ENCODE assay signal across 9 cellular contexts in the genomic region with DNA sequence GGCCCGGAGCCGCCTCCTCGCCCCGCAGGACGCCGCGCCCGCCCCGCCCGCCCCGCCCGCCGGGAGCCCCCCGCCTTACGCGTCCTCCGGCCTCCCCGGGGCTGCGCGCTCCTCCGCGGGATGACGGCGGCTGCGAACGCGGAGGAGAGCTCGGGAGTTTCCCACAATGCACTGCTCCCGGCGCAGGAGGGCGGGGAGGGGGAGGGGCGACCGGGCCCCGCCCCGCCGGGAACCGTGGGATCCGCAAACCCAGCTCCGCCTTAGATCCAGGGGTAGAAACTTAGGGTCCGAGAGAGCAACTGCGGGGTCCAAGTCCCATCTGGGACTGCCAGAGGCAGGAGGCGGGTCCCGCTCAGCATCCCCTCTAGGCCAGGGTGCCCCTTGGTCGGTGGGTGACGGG. TPM values are rescaled to one million over a fixed set of nuclear protein-coding genes. Genes with fewer than 3 reads are reported as not detected.
DNase-seq lines count a peak whose midpoint lies in the region; ATAC-seq, FAIRE-seq and TF ChIP-seq lines count a peak whose summit lies in the region.
"Had no signal": no experiment of that assay in that cellular context is flagged by ENCODE, and none has a peak within 500 bp of the region (broad histone marks: within the 10 kb centered on the region; RNA-seq: fewer than 3 reads in every experiment).

A gene (minus strand): TSS at position 140 of the 400 bp plus-strand sequence. CDS start 1,514 bp downstream, outside the sequence.

- H3K4me2 ChIP-seq in H1 (ENCODE audit: insufficient read depth in 1 of 2, low read depth in 2 of 2, low read length in 2 of 2), result peak within 1 kb of the TSS; percentile 46 to 60

- no peaks in the 10 kb centered on the region; the same call in 1 of the 2 replicates for H3K23me2 ChIP-seq in H1 (ENCODE audit: low read depth, low read length)

- H3K4ac ChIP-seq in H1 (replicated peaks; ENCODE audit: insufficient read length, low read depth, low read length), result no peak within 1 kb of the TSS

- H3K56ac ChIP-seq in H1 (replicated peaks; ENCODE audit: insufficient read length, low read depth, low read length), result no peak within 1 kb of the TSS

- ATAC-seq in psoas muscle (peak in 1 of 4 donors; percentile 17), GM19351 (IDR thresholded peaks at IDR 0.05; ENCODE audit: unreplicated experiment) (no peak)

- peaks cover 3% of the 10 kb centered on the region; the same call in 1 of the 2 replicates for H3K79me1 ChIP-seq in H1 (ENCODE audit: low read depth, low read length)

- peak within 1 kb of the TSS; percentile 78; the same call in 1 of the 2 replicates for H2BK5ac ChIP-seq in H1 (ENCODE audit: low read depth, low read length)

- H3K27me3 ChIP-seq in H1 (replicated peaks in 1 of 4; ENCODE audit: control insufficient read depth in 3 of 4, extremely low read depth in 1 of 4, insufficient read depth in 3 of 4, low read length in 3 of 4) (no peaks in the 10 kb centered on the region), psoas muscle (ENCODE audit: insufficient read depth in 3 of 3, low read length in 2 of 3) (peaks cover 0 to 43% (median 15%) of the 10 kb centered on the region in 3 donors)

- no peak within 1 kb of the TSS for H2AK5ac ChIP-seq in H1 (ENCODE audit: low read depth, low read length)

- no peak for TF ChIP-seq POLR2A in H1 (IDR thresholded peaks at IDR 0.05; ENCODE audit: control extremely low read depth in 1 of 2, low read depth in 2 of 2, low read length in 2 of 2)

- no peak within 1 kb of the TSS for H3K9ac ChIP-seq in H1 (replicated peaks in 1 of 4; ENCODE audit: extremely low read depth in 1 of 4, low read depth in 3 of 4, low read length in 3 of 4)

- peak within 1 kb of the TSS; percentile 72; the same call in 1 of the 2 replicates for H2BK15ac ChIP-seq in H1 (ENCODE audit: low read length)

- H3K27ac ChIP-seq in H1 (ENCODE audit: low read depth, low read length), result no peak within 1 kb of the TSS
- no peak within 1 kb of the TSS for H3K27ac ChIP-seq in psoas muscle
- H3K27ac ChIP-seq: C4-2B had no signal

- CTCF ChIA-PET in H1 (lab: Charles Lee; ENCODE audit: partially characterized antibody), result interaction anchor here (0.7 to 1.1 kb wide), 4 partner anchors 13 to 58 kb away, joined by 3 to 4 read pairs (median 3); no protein-coding TSS in a partner anchor

- no peak for TF ChIP-seq RAD21 in H1 (IDR thresholded peaks at IDR 0.05 in 1 of 2, conservative IDR thresholded peaks at IDR 0.05 in 1 of 2; ENCODE audit: low read depth in 2 of 2, low read length in 2 of 2)

- H3K14ac ChIP-seq in H1 (ENCODE audit: insufficient read length), result no peak within 1 kb of the TSS

- H3K4me3 ChIP-seq in H1 (ENCODE audit: extremely low read depth in 1 of 4, insufficient read depth in 2 of 4, low read depth in 3 of 4, low read length in 4 of 4) (peak within 1 kb of the TSS in 2 of 4 experiments; percentile 11 to 44; a peak in 3 of 8 replicates), psoas muscle (no peak within 1 kb of the TSS)

- H3K9me3 ChIP-seq in H1 (ENCODE audit: insufficient read depth in 2 of 2, low read depth in 1 of 2, low read length in 1 of 2) (no peaks in the 10 kb centered on the region), psoas muscle (no peaks in the 10 kb centered on the region)

- H3K18ac ChIP-seq in H1 (ENCODE audit: extremely low read depth, low read length), result peak within 1 kb of the TSS; percentile 32

- in situ Hi-C loops in SK-MEL-5 (cut with HindIII; ENCODE audit: low pct_unique_long_range_greater_than_20kb, low sequenced_read_pairs), result no loop called here

- POLR2A ChIA-PET in H1 (lab: Charles Lee; ENCODE audit: partially characterized antibody), result interaction anchor here (0.9 to 53.0 kb wide), 11 partner anchors 9 to 169 kb away, joined by 3 to 1917 read pairs (median 4); a partner anchor contains a TSS

- DNase-seq in NCI-H1417 (lab: John Stamatoyannopoulos, UW) (peak; percentile 72 to 74 (median 72)), NCI-H1417 treated with DMSO at 0.1 percent for 48 hours (lab: John Stamatoyannopoulos, UW) (no peak), SK-MEL-5 (ENCODE audit: low read depth, low spot score) (peak; percentile 43), H1 (ENCODE audit: low read depth in 1 of 2, low spot score in 2 of 2) (peak in 1 of 2 experiments; percentile 79), psoas muscle (peak; percentile 45 to 62), NCI-H2081 treated with DMSO at 0.1 percent for 48 hours (lab: John Stamatoyannopoulos, UW) (no peak), GM19239 (ENCODE audit: insufficient read length, low spot score) (no peak)

- 20% methylated on average over 1 of the region's 45 CpGs; no CpG with 5 or more reads in 1 of the 2 experiments for WGBS in H1 (ENCODE audit: extremely low coverage in 1 of 2, insufficient coverage in 1 of 2, insufficient read length in 1 of 2, insufficient replicate concordance in 2 of 2, low coverage in 1 of 2, low lambda C conversion rate in 2 of 2, missing lambda C conversion rate in 1 of 2), 2 experiments
- 6 to 8% (median 8%) methylated on average over 27 to 45 of the region's 45 CpGs for WGBS in psoas muscle, 3 donors

- no peak within 1 kb of the TSS for H2BK120ac ChIP-seq in H1 (replicated peaks; ENCODE audit: low read depth, low read length)

- intact Hi-C loops in psoas muscle (cut with DNase I), result no loop called here

- no peak for TF ChIP-seq EP300 in H1 (IDR thresholded peaks at IDR 0.05; ENCODE audit: borderline replicate concordance in 1 of 2, low read depth in 2 of 2, low read length in 2 of 2)

- H3K36me3 ChIP-seq in H1 (ENCODE audit: control insufficient read depth in 2 of 4, insufficient read depth in 4 of 4, low read length in 3 of 4) (peaks cover 0 to 12% (median 0%) of the 10 kb centered on the region in 4 experiments; a peak in 3 of 8 replicates), psoas muscle (ENCODE audit: insufficient read depth in 1 of 2, low read depth in 1 of 2) (no peaks in the 10 kb centered on the region)

- no peak within 1 kb of the TSS for H2BK20ac ChIP-seq in H1 (ENCODE audit: low read length)

- H2AFZ ChIP-seq in H1 (ENCODE audit: low read length), result no peak within 1 kb of the TSS

- H4K91ac ChIP-seq in H1 (replicated peaks; ENCODE audit: insufficient read length, low read length), result no peak within 1 kb of the TSS

- H2BK12ac ChIP-seq in H1 (ENCODE audit: low read depth, low read length), result peak within 1 kb of the TSS; percentile 23; the same call in 1 of the 2 replicates

- no peak within 1 kb of the TSS for H4K5ac ChIP-seq in H1 (ENCODE audit: insufficient read length, low read depth, low read length)

- TF ChIP-seq CTCF in H1 (IDR thresholded peaks at IDR 0.05; ENCODE audit: control extremely low read depth in 1 of 3, insufficient read depth in 1 of 3, low read depth in 1 of 3, low read length in 3 of 3) (no peak), psoas muscle (IDR thresholded peaks at IDR 0.05) (no peak)

- H3K4me1 ChIP-seq in H1 (replicated peaks in 1 of 4; ENCODE audit: control insufficient read depth in 3 of 4, insufficient read depth in 4 of 4, low read length in 3 of 4) (peaks cover 0 to 18% (median 11%) of the 10 kb centered on the region in 4 experiments; a peak in 6 of 7 replicates), psoas muscle (no peaks in the 10 kb centered on the region)

- no peaks in the 10 kb centered on the region for H3K79me2 ChIP-seq in H1 (ENCODE audit: control insufficient read depth in 1 of 2, insufficient read depth in 2 of 2, low read length in 2 of 2)

- no peak within 1 kb of the TSS for H3K23ac ChIP-seq in H1 (ENCODE audit: insufficient read length)

- FAIRE-seq in H1 (lab: Jason Lieb, UNC) (no peak), GM19239 (lab: Jason Lieb, UNC) (no peak)

- peaks cover 2 to 13% of the 10 kb centered on the region in 2 experiments for H4K20me1 ChIP-seq in H1 (replicated peaks in 1 of 2; ENCODE audit: control insufficient read depth in 1 of 2, insufficient read depth in 2 of 2, low read length in 2 of 2)

- H4K8ac ChIP-seq in H1 (ENCODE audit: extremely low read depth, insufficient read depth, low read length), result peak within 1 kb of the TSS; percentile 35

TF ChIP-seq in H1, 55 proteins besides CTCF, POLR2A, EP300 and RAD21:
- TF ChIP-seq CTBP2 (IDR thresholded peaks at IDR 0.05; ENCODE audit: borderline replicate concordance, insufficient read depth, insufficient read length, low read length) (peak; percentile 66), KDM1A (IDR thresholded peaks at IDR 0.05; ENCODE audit: borderline replicate concordance, low read length) (peak; percentile 24; the same call in 1 of the 2 replicates), YY1 (IDR thresholded peaks at IDR 0.05; ENCODE audit: low read depth, low read length) (peak; percentile 57; the same call in 1 of the 2 replicates), SP1 (IDR thresholded peaks at IDR 0.05; ENCODE audit: low read depth, low read length) (0 out of 2 replicates have a peak, but pooled peaks have one; percentile 14)
- TF ChIP-seq, protein P1, sequence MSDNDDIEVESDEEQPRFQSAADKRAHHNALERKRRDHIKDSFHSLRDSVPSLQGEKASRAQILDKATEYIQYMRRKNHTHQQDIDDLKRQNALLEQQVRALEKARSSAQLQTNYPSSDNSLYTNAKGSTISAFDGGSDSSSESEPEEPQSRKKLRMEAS (IDR thresholded peaks at IDR 0.05), result no peak
TF ChIP-seq in H1: peak in this region for 4.

RNA-seq across cellular contexts. Expression of the gene that starts here (rescaled TPM):
- 0.53 TPM in 1 of 2 replicates, not detected in the other for total RNA-seq in SK-MEL-5 (2014; rRNA removed; shearing (Covaris generic))
- 1.1 and 2.3 TPM in 2 replicates for polyA plus RNA-seq in SK-MEL-5 (2015; cell fraction: cytosol; rRNA removed)
- 0.15 TPM in 1 of 2 replicates, not detected in the other for polyA plus RNA-seq in SK-MEL-5 (2015; cell fraction: nucleus; rRNA removed)
- 5.0 and 5.7 TPM in 2 replicates for total RNA-seq in H1 (2021; fragmentation: NEBNext Ultra II Directional; extraction: Animal tissue kit (Norgen Biotek cat#: 25700))
- polyA plus RNA-seq in H1 (2011; rRNA removed) (0.82 and 1.3 TPM in 2 replicates), psoas muscle (under 1 TPM; 0.09 to 0.33 (median 0.11) TPM)
- 0.87 TPM for polyA plus RNA-seq in H1 (2011; cell fraction: cytosol; rRNA removed)
- polyA plus RNA-seq in H1 (2011; cell fraction: nucleus; rRNA removed), result 1.7 TPM
- polyA plus RNA-seq in H1 (2012, experiment 1 of 2), result 2.2 to 3.9 TPM (median 2.9 TPM) in 4 replicates
- 1.8 TPM for polyA plus RNA-seq in H1 (2012, experiment 2 of 2)
- polyA plus RNA-seq in H1 (2013, experiment 1 of 2), result 1.3 TPM
- polyA plus RNA-seq in H1 (2013, experiment 2 of 2), result 1.7 TPM
- polyA minus RNA-seq in H1 (2011; rRNA and poly(A)+ RNA removed), result not detected in 2 replicates
- 1.6 TPM for polyA minus RNA-seq in H1 (2011; cell fraction: cytosol; rRNA and poly(A)+ RNA removed)
- polyA minus RNA-seq in H1 (2011; cell fraction: nucleus; rRNA and poly(A)+ RNA removed), result 0.60 TPM
- total RNA-seq in psoas muscle, result under 1 TPM in 1 of 4 donors, not detected in 3; 0.22 TPM

Comparison
In these comparisons a context has a peak if more than half of its experiments do, and no peak if none do; other contexts are left out.
1. DNase-seq: peak in NCI-H1417 (3 of 3) and SK-MEL-5 (single experiment); none in NCI-H1417 treated with DMSO at 0.1 percent for 48 hours (single experiment), NCI-H2081 treated with DMSO at 0.1 percent for 48 hours (single experiment) and GM19239 (single experiment).
2. Peak in DNase-seq in psoas muscle; RNA of the gene not detected or under 1 TPM.